Comparison of ENCODE assay signal across 8 cellular contexts in the genomic region with DNA sequence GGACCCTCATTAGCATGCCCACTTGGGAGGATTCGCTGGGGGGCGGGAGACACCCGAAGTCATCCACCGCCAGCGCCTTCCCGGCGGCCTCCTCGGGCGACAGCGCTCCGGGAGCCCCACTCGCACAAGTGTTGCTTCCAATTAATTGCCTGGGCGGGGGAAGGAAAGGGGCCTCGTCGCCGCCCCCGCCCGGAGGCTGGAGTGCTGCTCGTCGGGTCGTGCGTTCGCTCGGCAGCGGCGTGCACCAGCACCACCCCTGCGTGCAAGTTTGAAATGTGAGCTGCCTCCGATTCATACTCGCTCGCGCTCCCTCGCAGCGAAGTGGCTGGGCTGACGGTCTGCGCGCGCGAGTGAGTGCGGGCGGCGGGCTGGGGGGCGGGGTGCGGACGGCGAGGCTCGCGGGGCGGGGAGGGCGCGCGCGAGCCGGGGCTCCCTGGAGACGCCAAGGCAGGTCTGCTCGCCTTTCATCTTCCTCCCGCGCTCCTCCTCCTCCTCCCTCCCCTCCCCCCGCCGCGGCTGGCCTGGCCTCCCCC.
A peak's percentile ranks its signal among the peaks of the same experiment; 100 is the strongest.
DNase-seq lines count a peak whose midpoint lies in the region; ATAC-seq and TF ChIP-seq lines count a peak whose summit lies in the region.

No MANE protein-coding gene starts in this region.

- H3K36me3 ChIP-seq in SK-N-MC (ENCODE audit: insufficient read depth, low read length) (no peaks in the 10 kb centered on the region), right atrium auricular region (no peaks in the 10 kb centered on the region)

- peaks cover 0 to 93% of the 10 kb centered on the region in 2 donors for H3K4me1 ChIP-seq in right atrium auricular region

- TF ChIP-seq CTCF in right atrium auricular region (IDR thresholded peaks at IDR 0.05): no peak

- H3K27me3 ChIP-seq in right atrium auricular region: no peaks in the 10 kb centered on the region

- H3K9me3 ChIP-seq in SK-N-MC (ENCODE audit: low read depth, low read length) (no peaks in the 10 kb centered on the region), right atrium auricular region (no peaks in the 10 kb centered on the region)

- H3K9ac ChIP-seq in SK-N-MC (ENCODE audit: insufficient read length): no peak overlapping the region

- peak; percentile 82 for DNase-seq in AG08395 (ENCODE audit: low spot score)
- DNase-seq in SK-N-MC (ENCODE audit: low read depth, low spot score): no peak
- DNase-seq in amniotic epithelial cell (ENCODE audit: low read depth): peak; percentile 70
- DNase-seq in right atrium auricular region (ENCODE audit: low spot score): no peak
- DNase-seq in pulmonary artery endothelial cell (ENCODE audit: low read depth, low spot score): peak; percentile 29

- H3K4me3 ChIP-seq in SK-N-MC (peak overlapping the region; percentile 75), right atrium auricular region (peak overlapping the region; percentile 33 to 58)

- ATAC-seq in GM18909 (IDR thresholded peaks at IDR 0.05; ENCODE audit: poor library complexity, unreplicated experiment): peak; percentile 30
- peak; percentile 36 for ATAC-seq in HG03520 (IDR thresholded peaks at IDR 0.05; ENCODE audit: unreplicated experiment)
- no peak for ATAC-seq in HG03457 (IDR thresholded peaks at IDR 0.05; ENCODE audit: unreplicated experiment)

- no peak overlapping the region for H3K27ac ChIP-seq in SK-N-MC
- peak overlapping the region; percentile 78 to 83 for H3K27ac ChIP-seq in right atrium auricular region

Comparison
In these comparisons a context has a peak if more than half of its experiments do, and no peak if none do; other contexts are left out.
1. DNase-seq: peak in AG08395 (single experiment), amniotic epithelial cell (single experiment) and pulmonary artery endothelial cell (single experiment); none in SK-N-MC (single experiment) and right atrium auricular region (single experiment).